8 cellular contexts compared by ENCODE assay signal in the genomic region with DNA sequence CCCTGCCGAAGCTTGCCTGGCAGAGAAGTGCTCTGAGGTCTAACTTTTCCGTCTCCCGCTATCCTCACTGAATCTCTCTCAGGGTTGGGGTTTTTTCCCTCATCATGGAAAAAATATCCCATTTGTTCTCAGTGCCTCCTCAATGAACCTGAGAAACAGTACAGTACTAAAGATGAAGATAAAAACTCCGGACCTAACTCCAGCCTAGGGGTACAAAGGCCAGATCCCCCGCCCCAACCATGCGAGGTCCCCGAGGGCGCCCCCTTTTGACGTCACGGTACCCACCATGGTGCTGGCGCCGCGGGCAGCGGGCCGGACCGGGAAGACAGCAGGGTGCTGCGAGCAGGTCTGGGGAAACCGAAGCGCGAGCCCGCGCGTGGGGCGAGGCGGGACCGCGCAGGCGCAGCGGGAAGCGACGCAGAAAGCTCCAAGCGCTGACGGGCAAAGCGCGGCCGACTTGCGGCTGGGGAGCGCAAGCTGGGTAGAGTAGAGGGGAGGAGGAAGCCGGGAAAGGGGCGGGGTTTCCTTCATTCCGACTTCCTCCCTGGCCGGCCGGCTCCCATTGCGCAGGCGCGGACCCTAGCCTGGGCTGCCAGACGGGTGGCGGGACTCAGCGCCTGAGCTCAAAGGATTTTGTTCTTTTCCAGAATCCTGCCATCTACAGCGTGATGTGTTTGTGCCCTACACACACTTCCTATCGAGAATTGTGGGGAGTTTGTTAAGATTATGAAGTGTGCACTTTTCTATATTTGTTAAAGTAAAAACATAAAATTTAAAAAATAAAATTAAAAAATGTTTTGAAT. TPM values are rescaled to one million over a fixed set of nuclear protein-coding genes. Genes with fewer than 3 reads are reported as not detected.
DNase-seq lines count a peak whose midpoint lies in the region; ATAC-seq and TF ChIP-seq lines count a peak whose summit lies in the region.

LSM2 (minus strand) TSS at position 497 of the 803 bp plus-strand sequence; CDS start at position 288, 209 bp downstream.

- peaks cover 32% of the 10 kb centered on the region for H3K36me3 ChIP-seq in KOPT-K1 (ENCODE audit: insufficient read depth, low read length)
- peaks cover 0 to 7% (median 0%) of the 10 kb centered on the region in 3 donors for H3K36me3 ChIP-seq in Peyer's patch
- H3K36me3 ChIP-seq in esophagus squamous epithelium = peaks cover 0 to 22% (median 0%) of the 10 kb centered on the region in 3 donors

- H3K9me3 ChIP-seq in KOPT-K1 (ENCODE audit: insufficient read depth, low read length, poor library complexity, severe bottlenecking) = no peaks in the 10 kb centered on the region
- no peaks in the 10 kb centered on the region for H3K9me3 ChIP-seq in Peyer's patch
- no peaks in the 10 kb centered on the region for H3K9me3 ChIP-seq in esophagus squamous epithelium

- no peaks in the 10 kb centered on the region for H3K9me3 Mint-ChIP-seq in naive B cell
- no peaks in the 10 kb centered on the region for H3K9me3 Mint-ChIP-seq in stimulated activated memory B cell treated with anti-CD40 and anti-IgM and Interleukin-4, amounts not matched to agents 10 μg/mL and 1 μg/mL and 100 μg/mL, for 72 hours

- ATAC-seq in GM21737 (IDR thresholded peaks at IDR 0.05; ENCODE audit: unreplicated experiment) (peak; percentile 80), naive B cell (ENCODE audit: low read depth in 2 of 2) (peak; percentile 95 to 96)
- peak; percentile 98 for ATAC-seq in stimulated activated memory B cell treated with anti-CD40 and anti-IgM and Interleukin-4, amounts not matched to agents 10 μg/mL and 1 μg/mL and 100 μg/mL, for 72 hours

- H3K4me3 Mint-ChIP-seq in naive B cell = peak within 1 kb of the TSS; percentile 79 to 95 (median 94)
- peak within 1 kb of the TSS; percentile 98 for H3K4me3 Mint-ChIP-seq in stimulated activated memory B cell treated with anti-CD40 and anti-IgM and Interleukin-4, amounts not matched to agents 10 μg/mL and 1 μg/mL and 100 μg/mL, for 72 hours

- H3K4me1 ChIP-seq in Peyer's patch (peaks cover 0 to 13% (median 0%) of the 10 kb centered on the region in 4 donors), esophagus squamous epithelium (peaks cover 7 to 26% (median 16%) of the 10 kb centered on the region in 3 donors)

- H3K27me3 ChIP-seq in Peyer's patch = no peaks in the 10 kb centered on the region
- H3K27me3 ChIP-seq in esophagus squamous epithelium = no peaks in the 10 kb centered on the region

- H3K27me3 Mint-ChIP-seq in naive B cell = no peaks in the 10 kb centered on the region
- no peaks in the 10 kb centered on the region for H3K27me3 Mint-ChIP-seq in stimulated activated memory B cell treated with anti-CD40 and anti-IgM and Interleukin-4, amounts not matched to agents 10 μg/mL and 1 μg/mL and 100 μg/mL, for 72 hours

- H3K27ac ChIP-seq in KOPT-K1 (ENCODE audit: low read depth, low read length, poor library complexity, severe bottlenecking) (peak within 1 kb of the TSS; percentile 86), Peyer's patch (peak within 1 kb of the TSS; percentile 82 to 93 (median 90)), esophagus squamous epithelium (peak within 1 kb of the TSS; percentile 85 to 98 (median 94))

- DNase-seq in DMS79 treated with DMSO at 0.1 percent for 48 hours (lab: John Stamatoyannopoulos, UW) = peak; percentile 94
- peak; percentile 97 to 99 (median 98) for DNase-seq in Peyer's patch
- DNase-seq in activated T-helper 1 cell treated with Interleukin-2 at 50 U/mL for 16 hours (ENCODE audit: low read depth) = peak; percentile 94
- DNase-seq in esophagus squamous epithelium (lab: John Stamatoyannopoulos, UW) = peak; percentile 79
- peak; percentile 97 for DNase-seq in naive B cell

- H3K4me1 Mint-ChIP-seq in naive B cell = peaks cover 12 to 22% (median 22%) of the 10 kb centered on the region in 3 donors
- peaks cover 24% of the 10 kb centered on the region for H3K4me1 Mint-ChIP-seq in stimulated activated memory B cell treated with anti-CD40 and anti-IgM and Interleukin-4, amounts not matched to agents 10 μg/mL and 1 μg/mL and 100 μg/mL, for 72 hours

- TF ChIP-seq CTCF in Peyer's patch (IDR thresholded peaks at IDR 0.05) (peak; percentile 1 to 44 (median 16)), esophagus squamous epithelium (IDR thresholded peaks at IDR 0.05) (peak in 4 of 6 experiments; percentile 1 to 53 (median 26))

- H3K4me3 ChIP-seq in Peyer's patch (peak within 1 kb of the TSS; percentile 54 to 63 (median 58)), esophagus squamous epithelium (peak within 1 kb of the TSS; percentile 45 to 76 (median 62))

- intact Hi-C loops in esophagus squamous epithelium (cut with DNase I) = no loop called here

- TF ChIP-seq POLR2A in Peyer's patch (IDR thresholded peaks at IDR 0.05) (peak; percentile 77 to 86), esophagus squamous epithelium (IDR thresholded peaks at IDR 0.05) (peak in 3 of 4 donors; percentile 58 to 89 (median 78))

- peak within 1 kb of the TSS; percentile 84 to 98 (median 96) for H3K27ac Mint-ChIP-seq in naive B cell
- peak within 1 kb of the TSS; percentile 99 for H3K27ac Mint-ChIP-seq in stimulated activated memory B cell treated with anti-CD40 and anti-IgM and Interleukin-4, amounts not matched to agents 10 μg/mL and 1 μg/mL and 100 μg/mL, for 72 hours

- 0 to 1% methylated on average over 17 to 29 of the region's 51 CpGs for WGBS in esophagus squamous epithelium, 2 donors

- no peaks in the 10 kb centered on the region for H3K36me3 Mint-ChIP-seq in naive B cell
- H3K36me3 Mint-ChIP-seq in stimulated activated memory B cell treated with anti-CD40 and anti-IgM and Interleukin-4, amounts not matched to agents 10 μg/mL and 1 μg/mL and 100 μg/mL, for 72 hours = peaks cover 19% of the 10 kb centered on the region

RNA-seq across cellular contexts. Expression of gene LSM2, which starts in this region (rescaled TPM):
- total RNA-seq in Peyer's patch = 10 to 100 TPM; 11.8 to 42.9 (median 19.1) TPM
- total RNA-seq in esophagus squamous epithelium = 10 to 100 TPM; 27.1 to 70.8 (median 36.6) TPM
- polyA plus RNA-seq in naive B cell (ENCODE audit: low read depth in 6 of 6) = 100 to 1,000 TPM in 1 of 6 donors, 10 to 100 TPM in 5; 75.4 to 107 (median 92.4) TPM

Comparison
In these comparisons a context has a peak if more than half of its experiments do, and no peak if none do; other contexts are left out.
1. Peak in every context shown above with its lines: DNase-seq, ATAC-seq, H3K4me3 ChIP-seq and H3K27ac ChIP-seq.